Comparison of ENCODE assay signal across 17 cellular contexts in the genomic region with DNA sequence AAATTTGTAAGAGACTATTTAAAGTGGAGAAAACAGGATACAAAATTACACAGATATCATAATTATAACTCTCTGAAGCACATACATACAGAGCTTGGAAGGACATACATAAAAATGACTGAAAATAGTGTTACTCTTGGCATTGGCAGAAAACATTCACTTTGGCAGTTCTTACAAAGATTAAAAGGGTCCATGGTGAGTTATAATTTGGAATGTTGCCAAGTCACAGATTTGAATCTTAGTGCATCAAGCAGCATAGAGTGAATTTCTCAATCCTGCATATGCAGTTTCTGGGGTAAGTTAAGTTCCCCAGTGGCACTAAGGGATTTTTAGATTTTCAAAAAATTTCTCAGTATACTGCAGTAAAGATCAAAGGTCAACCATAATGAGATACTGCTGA.
DNase-seq lines count a peak whose midpoint lies in the region; FAIRE-seq and TF ChIP-seq lines count a peak whose summit lies in the region.
"Had no signal": no experiment of that assay in that cellular context is flagged by ENCODE, and none has a peak within 500 bp of the region (broad histone marks: within the 10 kb centered on the region; RNA-seq: fewer than 3 reads in every experiment).

No MANE protein-coding gene starts in this region.

- H3K4me3 ChIP-seq in astrocyte of the spinal cord (ENCODE audit: low read depth, low read length) (no peak overlapping the region), endothelial cell of umbilical vein (replicated peaks in 1 of 3; ENCODE audit: insufficient read depth in 1 of 3, low read depth in 1 of 3, low read length in 3 of 3) (no peak overlapping the region)

- no peaks in the 10 kb centered on the region for H3K27me3 Mint-ChIP-seq in osteocyte (ENCODE audit: unreplicated experiment)

- FAIRE-seq in endothelial cell of umbilical vein (lab: Jason Lieb, UNC) = no peak
- FAIRE-seq: RCC 7860 had no signal

- POLR2A ChIA-PET in endothelial cell of umbilical vein (lab: Charles Lee) = interaction anchor here (1.0 kb wide), 1 partner anchor 28 kb away, joined by 3 read pairs; no protein-coding TSS in a partner anchor

- no peaks in the 10 kb centered on the region for H3K79me2 ChIP-seq in endothelial cell of umbilical vein (ENCODE audit: control insufficient read depth, insufficient read depth, low read length)

- no peak overlapping the region for H3K27ac ChIP-seq in endothelial cell of umbilical vein (ENCODE audit: insufficient read depth, low read depth, low read length)
- H3K27ac ChIP-seq: C4-2B had no signal

- no peak overlapping the region for H3K4me3 Mint-ChIP-seq in osteocyte (ENCODE audit: unreplicated experiment)
- H3K4me3 Mint-ChIP-seq: H9 had no signal

- peaks cover 56% of the 10 kb centered on the region for H3K4me1 Mint-ChIP-seq in osteocyte (ENCODE audit: unreplicated experiment)

- H3K9me3 ChIP-seq in endothelial cell of umbilical vein (replicated peaks; ENCODE audit: control insufficient read depth, insufficient read depth, low read length) = no peaks in the 10 kb centered on the region

- no peaks in the 10 kb centered on the region for H3K27me3 ChIP-seq in endothelial cell of umbilical vein (ENCODE audit: control insufficient read depth in 2 of 2, insufficient read depth in 2 of 2, low read length in 2 of 2)

- no peaks in the 10 kb centered on the region for H3K9me3 Mint-ChIP-seq in osteocyte (ENCODE audit: unreplicated experiment)
- H3K9me3 Mint-ChIP-seq: H9 had no signal

- no peak overlapping the region for H3K9ac ChIP-seq in endothelial cell of umbilical vein (replicated peaks; ENCODE audit: extremely low read depth, insufficient read depth, low read length)

- H3K36me3 ChIP-seq in endothelial cell of umbilical vein (ENCODE audit: control insufficient read depth in 2 of 2, extremely low read depth in 1 of 2, insufficient read depth in 2 of 2, low read length in 2 of 2) = no peaks in the 10 kb centered on the region

- peaks cover 2% of the 10 kb centered on the region for H3K36me3 Mint-ChIP-seq in osteocyte (ENCODE audit: unreplicated experiment)

- CTCF ChIA-PET in endothelial cell of umbilical vein (lab: Charles Lee) = interaction anchor here (0.8 to 2.1 kb wide), 7 partner anchors 15 to 118 kb away, joined by 3 to 4 read pairs (median 4); no protein-coding TSS in a partner anchor

- H3K4me2 ChIP-seq in endothelial cell of umbilical vein (ENCODE audit: insufficient read depth, low read length) = no peak overlapping the region

- H4K20me1 ChIP-seq in endothelial cell of umbilical vein (replicated peaks; ENCODE audit: control insufficient read depth, extremely low read depth, insufficient read depth, low read length) = no peaks in the 10 kb centered on the region

- no peaks in the 10 kb centered on the region for H3K9me1 ChIP-seq in endothelial cell of umbilical vein (replicated peaks; ENCODE audit: control insufficient read depth, extremely low read depth, insufficient read depth, low read length)

- in situ Hi-C loops in astrocyte of the spinal cord (cut with HindIII; ENCODE audit: low sequenced_read_pairs) = no loop called here

- peak; percentile 65 for DNase-seq in OCI-M1 (lab: John Stamatoyannopoulos, UW)
- peak; percentile 36 for DNase-seq in astrocyte of the spinal cord (ENCODE audit: low read depth, low spot score)
- DNase-seq in endothelial cell of umbilical vein (ENCODE audit: low read depth, low spot score) = peak; percentile 64
- no peak for DNase-seq in osteocyte (ENCODE audit: extremely low spot score, unreplicated experiment)
- no peak for DNase-seq in GM10266 (ENCODE audit: extremely low spot score)
- no peak for DNase-seq in activated CD4-positive, alpha-beta T cell treated with anti-CD3 and anti-CD28 coated beads, Interleukin-2, amount 50 U/mL, for 48 hours
- no peak for DNase-seq in NCI-H1048 (lab: John Stamatoyannopoulos, UW)
- DNase-seq: AML-193, DMS79, H9, KG1, NCI-H1417 treated with DMSO at 0.1 percent for 48 hours, NCI-H1930, NCI-H2171, NCI-H526 treated with DMSO at 0.1 percent for 48 hours had no signal

- dilution Hi-C loops in endothelial cell of umbilical vein (cut with MboI; ENCODE audit: extremely low pct_ligation_motif_present, low sequenced_read_pairs) = loop anchor here (25.0 kb wide), 1 partner anchor 97 kb away; no protein-coding TSS in a partner anchor

- no peak overlapping the region for H2AFZ ChIP-seq in endothelial cell of umbilical vein (ENCODE audit: low read depth, low read length)

- H3K27ac Mint-ChIP-seq in osteocyte (ENCODE audit: unreplicated experiment) = peak overlapping the region; percentile 2
- H3K27ac Mint-ChIP-seq: H9 had no signal

- no peak for TF ChIP-seq POLR2A in endothelial cell of umbilical vein (IDR thresholded peaks at IDR 0.05; ENCODE audit: low read depth, low read length)

- peaks cover 6% of the 10 kb centered on the region for H3K4me1 ChIP-seq in endothelial cell of umbilical vein (ENCODE audit: control insufficient read depth, extremely low read depth, insufficient read depth, low read length)

- intact Hi-C loops in endothelial cell of umbilical vein (cut with micrococcal nuclease) = no loop called here

- TF ChIP-seq CTCF in astrocyte of the spinal cord (IDR thresholded peaks at IDR 0.05; ENCODE audit: low read depth, low read length) = no peak
- TF ChIP-seq CTCF in endothelial cell of umbilical vein (IDR thresholded peaks at IDR 0.05; ENCODE audit: extremely low read depth in 1 of 2, insufficient read depth in 1 of 2, low read depth in 1 of 2, low read length in 2 of 2) = no peak
- no peak for TF ChIP-seq CTCF in osteocyte (IDR thresholded peaks at IDR 0.05)
- TF ChIP-seq CTCF in GM10266 (IDR thresholded peaks at IDR 0.05; ENCODE audit: control insufficient read depth, insufficient read depth, low read depth, missing control alignments) = no peak

- BruUV-seq in endothelial cell of umbilical vein (replicated peaks; lab: Mats Ljungman, UMichigan) = no TSS peak

TF ChIP-seq in endothelial cell of umbilical vein, 7 proteins besides CTCF, POLR2A, EP300 and RAD21:
- TF ChIP-seq POLR2AphosphoS5 (IDR thresholded peaks at IDR 0.05; ENCODE audit: insufficient read depth, low read depth, low read length) (no peak), GATA2 (IDR thresholded peaks at IDR 0.05; ENCODE audit: insufficient read depth, insufficient read length, low read depth, low read length) (no peak), EZH2 (IDR thresholded peaks at IDR 0.05; ENCODE audit: borderline replicate concordance, low read depth, low read length, severe bottlenecking) (no peak), MYC (IDR thresholded peaks at IDR 0.05; ENCODE audit: low read depth, low read length) (no peak), FOS (IDR thresholded peaks at IDR 0.05; ENCODE audit: borderline replicate concordance, insufficient read depth, low read length) (no peak), JUN (IDR thresholded peaks at IDR 0.05; ENCODE audit: borderline replicate concordance, insufficient read depth, insufficient read length, low read depth) (no peak), MAX (IDR thresholded peaks at IDR 0.05; ENCODE audit: insufficient read depth, insufficient read length) (no peak)

Comparison
In these comparisons a context has a peak if more than half of its experiments do, and no peak if none do; other contexts are left out.
1. DNase-seq: peak in OCI-M1 (single experiment), astrocyte of the spinal cord (single experiment) and endothelial cell of umbilical vein (single experiment); none in osteocyte (single experiment), GM10266 (single experiment), activated CD4-positive, alpha-beta T cell treated with anti-CD3 and anti-CD28 coated beads, Interleukin-2, amount 50 U/mL, for 48 hours (0 of 2) and NCI-H1048 (single experiment).